In genomic region chr18:78679061-78679460, GRCh38 we compare ENCODE assay signal across 34 cellular contexts.
"Had no signal": no experiment of that assay in that cellular context is flagged by ENCODE, and none has a peak within 500 bp of the region (broad histone marks: within the 10 kb centered on the region; RNA-seq: fewer than 3 reads in every experiment).

No MANE protein-coding gene starts in this region.

- ATAC-seq: activated CD8-positive, alpha-beta memory T cell treated with anti-CD3 and anti-CD28 coated beads, Interleukin-2, amount 10 ng/mL, durations not matched to agents 7 days and 5 days; activated naive CD8-positive, alpha-beta T cell treated with anti-CD3 and anti-CD28 coated beads, Interleukin-2, amount 50 U/mL, for 24 hours; PC-3 had no signal

- H3K27ac Mint-ChIP-seq: activated B cell treated with CpG ODN at 0.5 μM for 24 hours; activated CD4-positive, alpha-beta memory T cell treated with anti-CD3 and anti-CD28 coated beads, Interleukin-2, amount 10 ng/mL, durations not matched to agents 7 days and 5 days; activated CD8-positive, alpha-beta memory T cell treated with anti-CD3 and anti-CD28 coated beads, Interleukin-2, amount 10 ng/mL, durations not matched to agents 7 days and 5 days; activated naive CD4-positive, alpha-beta T cell treated with anti-CD3 and anti-CD28 coated beads, Interleukin-2, amount 10 ng/mL, durations not matched to agents 7 days and 5 days; activated naive CD8-positive, alpha-beta T cell; activated naive CD8-positive, alpha-beta T cell treated with anti-CD3 and anti-CD28 coated beads, Interleukin-2, amount 50 U/mL, for 24 hours had no signal

- H3K27me3 ChIP-seq: cardiac muscle cell, MG63, Peyer's patch had no signal

- H3K9me3 Mint-ChIP-seq: activated B cell treated with CpG ODN at 0.5 μM for 24 hours; activated naive CD8-positive, alpha-beta T cell treated with anti-CD3 and anti-CD28 coated beads, Interleukin-2, amount 50 U/mL, for 24 hours; central memory CD8-positive, alpha-beta T cell had no signal

- H3K4me1 Mint-ChIP-seq: activated B cell treated with CpG ODN at 0.5 μM for 24 hours; activated CD4-positive, alpha-beta memory T cell treated with anti-CD3 and anti-CD28 coated beads, Interleukin-2, amount 10 ng/mL, durations not matched to agents 7 days and 5 days; activated CD8-positive, alpha-beta memory T cell treated with anti-CD3 and anti-CD28 coated beads, Interleukin-2, amount 10 ng/mL, durations not matched to agents 7 days and 5 days; activated naive CD4-positive, alpha-beta T cell treated with anti-CD3 and anti-CD28 coated beads, Interleukin-2, amount 10 ng/mL, durations not matched to agents 7 days and 5 days had no signal

- H3K27ac ChIP-seq: cardiac muscle cell, Peyer's patch, VCaP had no signal

- H3K36me3 ChIP-seq: cardiac muscle cell, MG63, Peyer's patch had no signal

- H3K27me3 Mint-ChIP-seq: activated B cell treated with CpG ODN at 0.5 μM for 24 hours; activated CD4-positive, alpha-beta memory T cell treated with anti-CD3 and anti-CD28 coated beads, Interleukin-2, amount 10 ng/mL, durations not matched to agents 7 days and 5 days; activated naive CD4-positive, alpha-beta T cell treated with anti-CD3 and anti-CD28 coated beads, Interleukin-2, amount 10 ng/mL, durations not matched to agents 7 days and 5 days; activated naive CD8-positive, alpha-beta T cell; activated naive CD8-positive, alpha-beta T cell treated with anti-CD3 and anti-CD28 coated beads, Interleukin-2, amount 50 U/mL, for 24 hours; central memory CD8-positive, alpha-beta T cell had no signal

- H3K36me3 Mint-ChIP-seq: activated CD8-positive, alpha-beta memory T cell treated with anti-CD3 and anti-CD28 coated beads, Interleukin-2, amount 10 ng/mL, durations not matched to agents 7 days and 5 days; activated naive CD4-positive, alpha-beta T cell treated with anti-CD3 and anti-CD28 coated beads, Interleukin-2, amount 10 ng/mL, durations not matched to agents 7 days and 5 days; activated naive CD8-positive, alpha-beta T cell had no signal

- H3K4me3 Mint-ChIP-seq: activated B cell treated with CpG ODN at 0.5 μM for 24 hours; activated CD4-positive, alpha-beta memory T cell treated with anti-CD3 and anti-CD28 coated beads, Interleukin-2, amount 10 ng/mL, durations not matched to agents 7 days and 5 days; activated CD8-positive, alpha-beta memory T cell treated with anti-CD3 and anti-CD28 coated beads, Interleukin-2, amount 10 ng/mL, durations not matched to agents 7 days and 5 days; activated naive CD4-positive, alpha-beta T cell treated with anti-CD3 and anti-CD28 coated beads, Interleukin-2, amount 10 ng/mL, durations not matched to agents 7 days and 5 days; activated naive CD8-positive, alpha-beta T cell; activated naive CD8-positive, alpha-beta T cell treated with anti-CD3 and anti-CD28 coated beads, Interleukin-2, amount 50 U/mL, for 24 hours; central memory CD8-positive, alpha-beta T cell had no signal

- H3K4me1 ChIP-seq: Peyer's patch had no signal

- DNase-seq: activated B cell treated with CpG ODN at 0.5 μM for 24 hours; activated CD4-positive, alpha-beta memory T cell treated with anti-CD3 and anti-CD28 coated beads, Interleukin-2, amount 10 ng/mL, durations not matched to agents 7 days and 5 days; activated CD4-positive, alpha-beta T cell treated with anti-CD3 and anti-CD28 coated beads for 4 hours; activated CD4-positive, CD25-positive, alpha-beta regulatory T cell treated with anti-CD3 and anti-CD28 coated beads, Interleukin-2, amount 50 U/mL, for 72 hours; activated CD8-positive, alpha-beta memory T cell treated with anti-CD3 and anti-CD28 coated beads for 24 hours; activated CD8-positive, alpha-beta memory T cell treated with anti-CD3 and anti-CD28 coated beads, Interleukin-2, amount 10 ng/mL, durations not matched to agents 7 days and 5 days; activated CD8-positive, alpha-beta memory T cell treated with anti-CD3 and anti-CD28 coated beads, Interleukin-2, amount 50 U/mL, for 48 hours; activated effector memory CD4-positive, alpha-beta T cell treated with Interleukin-2 at 50 U/mL for 16 hours; activated naive CD4-positive, alpha-beta T cell treated with anti-CD3 and anti-CD28 coated beads, Interleukin-2, amount 10 ng/mL, durations not matched to agents 7 days and 5 days; activated naive CD8-positive, alpha-beta T cell treated with anti-CD3 and anti-CD28 coated beads, Interleukin-2, amount 50 U/mL, for 24 hours; activated T-cell treated with anti-CD3 and anti-CD28 coated beads, Interleukin-2, amount 50 U/mL, for 48 hours; anterior cingulate cortex; Kasumi-1; KG1; MG63; MV-4-11; NCI-H1092; NCI-H1436 treated with DMSO at 0.1 percent for 48 hours; NCI-H1694 treated with DMSO at 0.1 percent for 48 hours; NCI-H2029; NCI-H345; NCI-H526; NCI-H748 treated with DMSO at 0.1 percent for 48 hours; NK-92 treated with Interleukin-12 subunit alpha and Interleukin-12 subunit beta, amount 100 ng/mL, for 24 hours; PC-3; Peyer's patch; RPMI8226; SHP77 treated with DMSO at 0.1 percent for 48 hours; T-helper 2 cell; T-helper 9 cell had no signal

- H3K4me3 ChIP-seq: cardiac muscle cell, MG63, Peyer's patch had no signal

- H3K9me3 ChIP-seq: MG63, Peyer's patch had no signal
